Comparison of ENCODE assay signal across 9 cellular contexts in the genomic region with DNA sequence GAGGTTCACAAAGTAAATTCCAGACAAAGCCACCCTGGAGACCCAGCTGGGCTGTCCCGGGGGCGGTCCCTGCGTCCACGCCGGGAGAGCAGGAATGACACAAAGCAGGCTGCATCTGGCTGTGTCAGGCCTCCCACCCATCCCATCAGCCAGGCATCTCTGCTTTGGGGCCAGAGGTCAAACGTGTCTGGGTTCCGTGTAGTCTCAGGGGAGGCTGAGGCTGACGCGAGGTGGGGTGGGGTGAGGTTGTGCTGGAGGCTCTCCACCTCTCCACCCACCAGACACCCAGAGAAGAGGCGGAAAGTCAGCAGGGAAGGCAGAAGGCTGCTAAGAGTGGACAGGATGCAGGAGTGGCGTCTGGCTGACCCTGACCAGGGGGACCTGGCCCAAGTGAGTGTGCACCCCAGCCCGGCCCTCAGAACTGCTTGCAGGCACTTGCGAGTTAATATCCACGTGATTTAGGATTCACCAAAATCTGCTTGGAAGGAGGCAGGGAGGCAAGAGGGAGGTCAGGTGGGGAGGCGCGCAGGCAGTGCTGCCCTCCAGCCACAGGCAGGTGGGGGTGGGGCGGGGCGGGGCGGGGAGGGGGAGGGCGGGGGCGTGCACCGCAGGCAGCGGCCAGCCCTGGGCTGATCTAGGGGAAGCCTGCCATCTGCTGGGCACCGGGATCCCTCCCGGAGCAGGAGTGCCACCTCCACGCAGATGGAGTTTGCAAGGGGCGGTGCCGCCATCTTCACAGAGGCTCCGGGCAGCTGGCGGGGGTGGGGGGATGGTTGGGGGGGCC. TPM values are rescaled to one million over a fixed set of nuclear protein-coding genes. Genes with fewer than 3 reads are reported as not detected.
DNase-seq lines count a peak whose midpoint lies in the region; ATAC-seq, FAIRE-seq and TF ChIP-seq lines count a peak whose summit lies in the region.
"Had no signal": no experiment of that assay in that cellular context is flagged by ENCODE, and none has a peak within 500 bp of the region (broad histone marks: within the 10 kb centered on the region; RNA-seq: fewer than 3 reads in every experiment).

No MANE protein-coding gene starts in this region.

- H3K4me1 ChIP-seq in RWPE2 (ENCODE audit: insufficient read depth, poor library complexity, severe bottlenecking) (peaks cover 40% of the 10 kb centered on the region), suprapubic skin (peaks cover 56% of the 10 kb centered on the region)

- H3K27ac ChIP-seq in RWPE2 (ENCODE audit: poor library complexity, severe bottlenecking) (no peak overlapping the region), suprapubic skin (no peak overlapping the region)

- H3K4me3 ChIP-seq in RWPE2 (ENCODE audit: severe bottlenecking) (peak overlapping the region; percentile 7), foreskin fibroblast (ENCODE audit: low read depth in 1 of 2, low read length in 2 of 2) (peak overlapping the region; percentile 40 to 49), suprapubic skin (peak overlapping the region; percentile 35)

- no peak for TF ChIP-seq EP300 in suprapubic skin (IDR thresholded peaks at IDR 0.05)

- DNase-seq in D721Med (ENCODE audit: insufficient read length, low spot score): peak; percentile 96
- peak; percentile 75 for DNase-seq in LoVo (ENCODE audit: low spot score)
- DNase-seq in RWPE2 (ENCODE audit: low spot score): peak; percentile 86
- DNase-seq in activated effector memory CD4-positive, alpha-beta T cell treated with Interleukin-2 at 50 U/mL for 16 hours: peak; percentile 80
- DNase-seq in foreskin fibroblast: peak; percentile 82 to 96
- DNase-seq in non-pigmented ciliary epithelial cell (ENCODE audit: low read depth): peak; percentile 24
- DNase-seq in suprapubic skin (ENCODE audit: low spot score in 2 of 2): peak in 1 of 2 donors; percentile 86

- no peak for TF ChIP-seq POLR2A in suprapubic skin (IDR thresholded peaks at IDR 0.05)

- ATAC-seq in RWPE2 (ENCODE audit: low read depth): peak; percentile 79
- ATAC-seq in HG02973 (IDR thresholded peaks at IDR 0.05; ENCODE audit: unreplicated experiment): no peak

- WGBS in suprapubic skin: 68% methylated on average over 11 of the region's 30 CpGs

- FAIRE-seq in D721Med (lab: Jason Lieb, UNC): no peak

- TF ChIP-seq CTCF in D721Med (IDR thresholded peaks at IDR 0.05; ENCODE audit: insufficient read depth, missing control alignments) (peak; percentile 81), RWPE2 (IDR thresholded peaks at IDR 0.05; ENCODE audit: poor library complexity, severe bottlenecking) (peak; percentile 65), foreskin fibroblast (IDR thresholded peaks at IDR 0.05; ENCODE audit: low read depth, low read length) (peak; percentile 41), suprapubic skin (IDR thresholded peaks at IDR 0.05) (peak in 1 of 2 donors; percentile 72)

- H3K27me3 ChIP-seq in RWPE2 (ENCODE audit: insufficient read depth, poor library complexity, severe bottlenecking) (no peaks in the 10 kb centered on the region), suprapubic skin (no peaks in the 10 kb centered on the region)

- H3K36me3 ChIP-seq in RWPE2 (ENCODE audit: low read depth): no peaks in the 10 kb centered on the region
- no peaks in the 10 kb centered on the region for H3K36me3 ChIP-seq in suprapubic skin

- H3K9me3 ChIP-seq in RWPE2 (ENCODE audit: severe bottlenecking) (no peaks in the 10 kb centered on the region), suprapubic skin (no peaks in the 10 kb centered on the region)

RNA-seq across cellular contexts. Expression of gene TBC1D16, which starts 44.3 kb away (rescaled TPM):
- total RNA-seq in suprapubic skin: 10 to 100 TPM; 18.6 to 33.6 (median 22.7) TPM

RNA-seq across cellular contexts. Expression of gene CCDC40, which starts 45.1 kb away (rescaled TPM):
- total RNA-seq in suprapubic skin: 1 to 10 TPM; 1.2 to 4.4 (median 2.9) TPM
- total RNA-seq: T-helper 2 cell treated with Interferon-gamma antibody and Interleukin-4, amounts not matched to agents 100 ng/mL and 5 ng/mL, for 36 hours had no signal
